Comparison of ENCODE assay signal across 9 cellular contexts in the genomic region with DNA sequence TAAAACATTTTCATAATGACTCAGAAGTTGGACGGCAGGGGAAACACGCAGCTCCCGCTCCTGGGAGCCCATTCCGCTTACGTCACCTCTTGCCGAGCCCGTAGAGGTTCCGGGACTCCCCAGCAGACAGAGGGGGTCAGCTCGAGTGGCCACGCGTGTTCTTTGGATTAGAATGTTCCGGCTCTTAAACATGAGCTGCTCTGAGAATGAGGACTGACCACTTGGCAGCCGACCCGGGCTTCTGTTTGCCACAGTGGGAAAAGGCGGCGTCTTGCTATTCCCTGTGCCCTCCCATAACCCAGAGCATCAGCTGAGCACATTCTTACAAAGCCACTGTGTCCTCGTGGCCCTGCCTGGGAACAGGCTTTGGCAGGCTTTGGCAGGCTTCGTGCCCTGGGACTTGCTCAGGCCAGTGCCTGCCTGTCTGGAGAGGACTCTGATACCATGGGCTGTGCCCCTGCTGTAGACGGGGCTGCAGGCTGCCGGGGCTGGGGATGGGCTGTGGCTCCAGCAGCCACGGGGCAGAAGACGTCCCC. TPM values are rescaled to one million over a fixed set of nuclear protein-coding genes. Genes with fewer than 3 reads are reported as not detected.
DNase-seq lines count a peak whose midpoint lies in the region; ATAC-seq and TF ChIP-seq lines count a peak whose summit lies in the region.
"Had no signal": no experiment of that assay in that cellular context is flagged by ENCODE, and none has a peak within 500 bp of the region (broad histone marks: within the 10 kb centered on the region; RNA-seq: fewer than 3 reads in every experiment).

No MANE protein-coding gene starts in this region.

- H3K4me3 ChIP-seq in fibroblast of lung (replicated peaks in 1 of 4; ENCODE audit: control extremely low read depth in 1 of 4, insufficient read depth in 1 of 4, low read depth in 3 of 4, low read length in 4 of 4) = peak overlapping the region in 1 of 4 experiments; percentile 25
- H3K4me3 ChIP-seq in vagina = no peak overlapping the region
- H3K4me3 ChIP-seq: spleen had no signal

- H3K9ac ChIP-seq in fibroblast of lung (ENCODE audit: insufficient read depth, low read length) = peak overlapping the region; percentile 29

- H3K27me3 ChIP-seq in fibroblast of lung (ENCODE audit: control insufficient read depth, insufficient read depth, low read length) = no peaks in the 10 kb centered on the region
- no peaks in the 10 kb centered on the region for H3K27me3 ChIP-seq in vagina
- H3K27me3 ChIP-seq: spleen had no signal

- no peaks in the 10 kb centered on the region for H3K9me3 ChIP-seq in fibroblast of lung (ENCODE audit: control insufficient read depth, insufficient read depth, low read depth, low read length)
- no peaks in the 10 kb centered on the region for H3K9me3 ChIP-seq in vagina
- H3K9me3 ChIP-seq: spleen had no signal

- peak overlapping the region; percentile 45 for H3K4me2 ChIP-seq in fibroblast of lung (ENCODE audit: extremely low read depth, insufficient read depth, low read length)

- TF ChIP-seq POLR2A in vagina (IDR thresholded peaks at IDR 0.05) = no peak

- peaks cover 10% of the 10 kb centered on the region for H3K79me2 ChIP-seq in fibroblast of lung (ENCODE audit: control insufficient read depth, insufficient read depth, low read length)

- H3K4me1 ChIP-seq in fibroblast of lung (ENCODE audit: control insufficient read depth, extremely low read depth, insufficient read depth, low read length) = no peaks in the 10 kb centered on the region
- H3K4me1 ChIP-seq in vagina = peaks cover 6% of the 10 kb centered on the region
- H3K4me1 ChIP-seq: spleen had no signal

- ATAC-seq in GM18511 (IDR thresholded peaks at IDR 0.05; ENCODE audit: unreplicated experiment) = no peak
- no peak for ATAC-seq in HG03175 (IDR thresholded peaks at IDR 0.05; ENCODE audit: unreplicated experiment)

- no peaks in the 10 kb centered on the region for H4K20me1 ChIP-seq in fibroblast of lung (ENCODE audit: control insufficient read depth, extremely low read depth, insufficient read depth, low read length)

- H2AFZ ChIP-seq in fibroblast of lung (ENCODE audit: low read length) = no peak overlapping the region

- H3K27ac ChIP-seq in fibroblast of lung (ENCODE audit: insufficient read depth, low read length) = peak overlapping the region; percentile 84
- H3K27ac ChIP-seq in vagina = peak overlapping the region; percentile 57
- H3K27ac ChIP-seq: spleen had no signal

- intact Hi-C loops in vagina (cut with DNase I) = no loop called here

- H3K36me3 ChIP-seq in fibroblast of lung (ENCODE audit: control insufficient read depth, insufficient read depth, low read length) (peaks cover 34% of the 10 kb centered on the region), vagina (peaks cover 0 to 16% of the 10 kb centered on the region in 2 donors)

- DNase-seq in SW480 (ENCODE audit: low spot score) = peak; percentile 26
- peak; percentile 98 to 99 for DNase-seq in fibroblast of lung (ENCODE audit: low read depth in 2 of 2)
- DNase-seq in myocyte (ENCODE audit: low read depth) = peak; percentile 98
- no peak for DNase-seq in vagina (ENCODE audit: extremely low spot score in 2 of 2)
- no peak for DNase-seq in iPS-NIHi11 (ENCODE audit: low spot score)
- DNase-seq: NCI-H1436, spleen had no signal

- no peak for TF ChIP-seq CTCF in fibroblast of lung (conservative IDR thresholded peaks at IDR 0.05 in 1 of 2, IDR thresholded peaks at IDR 0.05 in 1 of 2; ENCODE audit: low read depth in 1 of 2, low read length in 2 of 2)
- TF ChIP-seq CTCF in vagina (IDR thresholded peaks at IDR 0.05) = no peak

RNA-seq across cellular contexts. Expression of a gene that starts 40.1 kb away (rescaled TPM):
- 79.1 and 90.3 TPM in 2 replicates for total RNA-seq in fibroblast of lung
- 74.3 and 79.0 TPM in 2 replicates for polyA plus RNA-seq in fibroblast of lung
- 149 and 151 TPM in 2 replicates for polyA plus RNA-seq in fibroblast of lung (2012)
- polyA minus RNA-seq in fibroblast of lung (ENCODE audit: low replicate concordance) = 103 and 104 TPM in 2 replicates
- total RNA-seq in myocyte = 20.2 and 26.2 TPM in 2 replicates
- polyA plus RNA-seq in myocyte (2012) = 82.5 TPM
- 46.7 TPM for total RNA-seq in vagina

Comparison
In these comparisons a context has a peak if more than half of its experiments do, and no peak if none do; other contexts are left out.
1. DNase-seq: peak in SW480 (single experiment), fibroblast of lung (2 of 2) and myocyte (single experiment); none in vagina (0 of 2) and iPS-NIHi11 (single experiment).